ENCODE assay signal across 13 cellular contexts in genomic region chr14:90682615-90683014, GRCh38.
"Had no signal": no experiment of that assay in that cellular context is flagged by ENCODE, and none has a peak within 500 bp of the region (broad histone marks: within the 10 kb centered on the region; RNA-seq: fewer than 3 reads in every experiment).

No MANE protein-coding gene starts in this region.

- H3K4me2 ChIP-seq: neural progenitor cell had no signal

- H3K27me3 ChIP-seq: colonic mucosa, gastrocnemius medialis, neural progenitor cell, tibial artery, upper lobe of left lung had no signal

- H3K9ac ChIP-seq: neural progenitor cell had no signal

- H3K36me3 ChIP-seq: colonic mucosa, gastrocnemius medialis, lower lobe of right lung, neural progenitor cell, upper lobe of left lung had no signal

- H3K4me1 ChIP-seq: colonic mucosa had no signal

- H3K27ac ChIP-seq: colonic mucosa, left ventricle myocardium inferior, lower lobe of right lung, neural progenitor cell, tibial artery, upper lobe of left lung had no signal

- H3K4me3 ChIP-seq: colonic mucosa, gastrocnemius medialis, left ventricle myocardium inferior, lower lobe of right lung, neural progenitor cell, tibial artery, upper lobe of left lung had no signal

- DNase-seq: colonic mucosa; dermis blood vessel endothelial cell; erythroblast; gastrocnemius medialis; islet precursor cell; left cardiac atrium; left ventricle myocardium inferior; lower lobe of right lung; stimulated activated CD4-positive, alpha-beta T cell treated with anti-CD3 and anti-CD28 coated beads, Interleukin-12 subunit alpha, Interleukin-12 subunit beta, amount 100 ng/mL, for 4 hours; stimulated activated naive CD8-positive, alpha-beta T cell treated with anti-CD3 and anti-CD28 coated beads, Interleukin-15, Interleukin-2, amounts not matched to agents 100 U/mL and 50 U/mL, for 24 hours; tibial artery had no signal

- H3K9me3 ChIP-seq: colonic mucosa, gastrocnemius medialis, left ventricle myocardium inferior, lower lobe of right lung, tibial artery, upper lobe of left lung had no signal
